9 cellular contexts compared by ENCODE assay signal in genomic region chr2:207149253-207150213, GRCh38. TPM values are rescaled to one million over a fixed set of nuclear protein-coding genes. Genes with fewer than 3 reads are reported as not detected.
DNase-seq lines count a peak whose midpoint lies in the region; ATAC-seq lines count a peak whose summit lies in the region.
"Had no signal": no experiment of that assay in that cellular context is flagged by ENCODE, and none has a peak within 500 bp of the region (broad histone marks: within the 10 kb centered on the region; RNA-seq: fewer than 3 reads in every experiment).

No MANE protein-coding gene starts in this region.

- no peaks in the 10 kb centered on the region for H3K27me3 Mint-ChIP-seq in activated naive CD8-positive, alpha-beta T cell treated with anti-CD3 and anti-CD28 coated beads, Interleukin-2, amount 10 ng/mL, durations not matched to agents 7 days and 5 days

- no peak overlapping the region for H3K9ac ChIP-seq in rectal smooth muscle tissue (ENCODE audit: low read length)

- H3K36me3 ChIP-seq in rectal smooth muscle tissue (ENCODE audit: control insufficient read depth, insufficient read depth, low read length) = no peaks in the 10 kb centered on the region

- ATAC-seq in activated CD4-positive, CD25-positive, alpha-beta regulatory T cell treated with anti-CD3 and anti-CD28 coated beads, Interleukin-2, amount 50 U/mL, for 24 hours = peak; percentile 75 to 84
- ATAC-seq in HG03097 (IDR thresholded peaks at IDR 0.05; ENCODE audit: low FRiP score, unreplicated experiment) = peak; percentile 75
- ATAC-seq in activated naive CD8-positive, alpha-beta T cell treated with anti-CD3 and anti-CD28 coated beads, Interleukin-2, amount 10 ng/mL, durations not matched to agents 7 days and 5 days (ENCODE audit: low read depth) = peak; percentile 49

- peak overlapping the region; percentile 21 for H3K4me3 Mint-ChIP-seq in activated naive CD8-positive, alpha-beta T cell treated with anti-CD3 and anti-CD28 coated beads, Interleukin-2, amount 10 ng/mL, durations not matched to agents 7 days and 5 days

- H3K4me1 ChIP-seq in rectal smooth muscle tissue (ENCODE audit: control insufficient read depth, insufficient read depth, low read length) = peaks cover 53% of the 10 kb centered on the region

- POLR2A ChIA-PET in activated naive CD8-positive, alpha-beta T cell treated with anti-CD3 and anti-CD28 coated beads, Interleukin-2, amount 10 ng/mL, durations not matched to agents 7 days and 5 days (lab: Charles Lee) = no interaction called here

- H3K27me3 ChIP-seq in rectal smooth muscle tissue (ENCODE audit: control insufficient read depth, insufficient read depth, low read length) = no peaks in the 10 kb centered on the region

- peaks cover 36% of the 10 kb centered on the region for H3K4me1 Mint-ChIP-seq in activated naive CD8-positive, alpha-beta T cell treated with anti-CD3 and anti-CD28 coated beads, Interleukin-2, amount 10 ng/mL, durations not matched to agents 7 days and 5 days

- H3K27ac ChIP-seq in rectal smooth muscle tissue (ENCODE audit: low read depth, low read length) = no peak overlapping the region
- H3K27ac ChIP-seq: SK-N-MC had no signal

- H3K4me3 ChIP-seq in rectal smooth muscle tissue (ENCODE audit: low read length) = peak overlapping the region; percentile 3
- H3K4me3 ChIP-seq: SK-N-MC had no signal

- peaks cover 38% of the 10 kb centered on the region for H3K36me3 Mint-ChIP-seq in activated naive CD8-positive, alpha-beta T cell treated with anti-CD3 and anti-CD28 coated beads, Interleukin-2, amount 10 ng/mL, durations not matched to agents 7 days and 5 days

- no peaks in the 10 kb centered on the region for H3K9me3 Mint-ChIP-seq in activated naive CD8-positive, alpha-beta T cell treated with anti-CD3 and anti-CD28 coated beads, Interleukin-2, amount 10 ng/mL, durations not matched to agents 7 days and 5 days

- H3K27ac Mint-ChIP-seq in activated naive CD8-positive, alpha-beta T cell treated with anti-CD3 and anti-CD28 coated beads, Interleukin-2, amount 10 ng/mL, durations not matched to agents 7 days and 5 days = no peak overlapping the region

- no peak for DNase-seq in activated CD4-positive, CD25-positive, alpha-beta regulatory T cell treated with anti-CD3 and anti-CD28 coated beads, Interleukin-2, amount 50 U/mL, for 72 hours
- DNase-seq in activated naive CD8-positive, alpha-beta T cell treated with anti-CD3 and anti-CD28 coated beads, Interleukin-2, amount 10 ng/mL, durations not matched to agents 7 days and 5 days = no peak
- DNase-seq in HuH-7 (ENCODE audit: low spot score) (no peak), NCI-H1436 (lab: John Stamatoyannopoulos, UW) (no peak), NCI-H2196 treated with DMSO at 0.1 percent for 48 hours (lab: John Stamatoyannopoulos, UW; ENCODE audit: unreplicated experiment) (no peak)

RNA-seq across cellular contexts. Expression of gene KLF7, which starts 16.2 kb away (rescaled TPM):
- 10 to 100 TPM; 17.9 to 22.9 TPM for total RNA-seq in activated naive CD8-positive, alpha-beta T cell treated with anti-CD3 and anti-CD28 coated beads, Interleukin-2, amount 10 ng/mL, durations not matched to agents 7 days and 5 days
